In genomic region chr2:123036300-123036699, GRCh38 we compare ENCODE assay signal across 8 cellular contexts.
"Had no signal": no experiment of that assay in that cellular context is flagged by ENCODE, and none has a peak within 500 bp of the region (broad histone marks: within the 10 kb centered on the region; RNA-seq: fewer than 3 reads in every experiment).

No MANE protein-coding gene starts in this region.

- FAIRE-seq: G401.6, GM12878, GM12891, GM12892, GM18507, GM19239 had no signal

- ATAC-seq: GM12878 had no signal

- DNase-seq: GDM1, GF-D8 had no signal

- H3K4me3 ChIP-seq: GM12878 had no signal
